In the genomic region with DNA sequence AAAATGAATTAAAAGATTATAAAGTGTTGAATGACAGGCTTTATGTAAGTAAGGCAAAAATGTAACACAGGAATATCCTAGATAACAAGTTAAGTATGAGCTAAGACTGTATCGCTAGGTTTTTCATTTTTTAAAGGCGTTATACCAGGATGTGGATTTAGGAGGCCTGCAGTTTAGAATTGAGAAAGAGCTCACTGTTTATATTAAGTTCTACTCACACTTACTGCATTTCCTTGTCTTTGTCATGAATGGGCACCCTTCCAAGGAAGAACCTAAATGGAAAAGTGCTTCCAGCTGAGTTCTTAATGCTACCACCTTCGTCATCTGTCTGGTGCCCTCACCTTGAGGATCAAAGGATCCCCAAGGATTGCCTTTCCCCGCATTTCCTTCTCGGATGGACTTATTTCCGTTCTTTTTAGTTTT, we compare ENCODE assay signal across 11 cellular contexts.
DNase-seq lines count a peak whose midpoint lies in the region; ATAC-seq and TF ChIP-seq lines count a peak whose summit lies in the region.
"Had no signal": no experiment of that assay in that cellular context is flagged by ENCODE, and none has a peak within 500 bp of the region (broad histone marks: within the 10 kb centered on the region; RNA-seq: fewer than 3 reads in every experiment).

No MANE protein-coding gene starts in this region.

- H3K36me3 ChIP-seq in Panc1 (ENCODE audit: control insufficient read depth, insufficient read depth, low read length): no peaks in the 10 kb centered on the region
- no peaks in the 10 kb centered on the region for H3K36me3 ChIP-seq in esophagus muscularis mucosa
- no peaks in the 10 kb centered on the region for H3K36me3 ChIP-seq in neuron (ENCODE audit: insufficient read depth, low read length)

- H2BK5ac ChIP-seq in H9 (ENCODE audit: insufficient read length, low read length): no peak overlapping the region

- no peak for TF ChIP-seq POLR2A in esophagus muscularis mucosa (IDR thresholded peaks at IDR 0.05; ENCODE audit: low read depth)

- no peak overlapping the region for H2BK15ac ChIP-seq in H9 (ENCODE audit: low read depth, low read length)

- no peak overlapping the region for H3K56ac ChIP-seq in H9 (ENCODE audit: insufficient read length, low read depth, low read length)

- no peak overlapping the region for H3K4ac ChIP-seq in H9 (ENCODE audit: low read depth, low read length)

- peak; percentile 39; the same call in 1 of the 2 replicates for ATAC-seq in Panc1
- no peak for ATAC-seq in GM18873 (IDR thresholded peaks at IDR 0.05; ENCODE audit: low FRiP score, unreplicated experiment)
- ATAC-seq: activated naive CD8-positive, alpha-beta T cell treated with anti-CD3 and anti-CD28 coated beads, Interleukin-2, amount 50 U/mL, for 24 hours had no signal

- no peak overlapping the region for H3K18ac ChIP-seq in H9 (ENCODE audit: insufficient read length, low read depth, low read length)

- H2AFZ ChIP-seq in H9 (ENCODE audit: low read length): no peak overlapping the region
- no peak overlapping the region for H2AFZ ChIP-seq in neuron (ENCODE audit: low read depth, low read length)

- no peak for TF ChIP-seq CTCF in H9 (conservative IDR thresholded peaks at IDR 0.05)
- TF ChIP-seq CTCF in Panc1 (IDR thresholded peaks at IDR 0.05): no peak
- no peak for TF ChIP-seq CTCF in esophagus muscularis mucosa (IDR thresholded peaks at IDR 0.05)

- H3K27me3 ChIP-seq in H9 (ENCODE audit: insufficient read depth, low read length): no peaks in the 10 kb centered on the region
- no peaks in the 10 kb centered on the region for H3K27me3 ChIP-seq in Panc1 (ENCODE audit: control insufficient read depth, insufficient read depth, low read length)
- H3K27me3 ChIP-seq in esophagus muscularis mucosa: no peaks in the 10 kb centered on the region
- no peaks in the 10 kb centered on the region for H3K27me3 ChIP-seq in neuron (ENCODE audit: insufficient read depth, low read length)

- DNase-seq in H9 (peak; percentile 51), Panc1 (ENCODE audit: low read depth, low spot score) (no peak), esophagus muscularis mucosa (ENCODE audit: extremely low spot score) (peak; percentile 31), SHP77 (lab: John Stamatoyannopoulos, UW) (no peak), HuH-7.5 (ENCODE audit: low spot score) (no peak)
- DNase-seq in activated CD4-positive, alpha-beta memory T cell treated with anti-CD3 and anti-CD28 coated beads for 36 hours: no peak
- DNase-seq: activated CD4-positive, alpha-beta T cell treated with anti-CD3 and anti-CD28 coated beads, Interleukin-2, amount 50 U/mL, for 1 hour; activated naive CD8-positive, alpha-beta T cell treated with anti-CD3 and anti-CD28 coated beads, Interleukin-2, amount 50 U/mL, for 24 hours; GF-D8 had no signal

- no peak overlapping the region for H2BK12ac ChIP-seq in H9 (ENCODE audit: insufficient read length, low read depth, low read length)

- peaks cover 4 to 17% (median 7%) of the 10 kb centered on the region in 3 experiments; a peak in 5 of 7 replicates for H3K36me3 Mint-ChIP-seq in H9 (ENCODE audit: insufficient read depth in 1 of 3, low read depth in 3 of 3)
- no peaks in the 10 kb centered on the region for H3K36me3 Mint-ChIP-seq in activated CD4-positive, alpha-beta memory T cell treated with anti-CD3 and anti-CD28 coated beads for 36 hours

- H3K23me2 ChIP-seq in H9 (ENCODE audit: insufficient read length, low read depth, low read length, poor library complexity, severe bottlenecking): no peaks in the 10 kb centered on the region

- no peaks in the 10 kb centered on the region for H4K20me1 ChIP-seq in H9 (ENCODE audit: control insufficient read depth, insufficient read depth, insufficient read length)

- peak overlapping the region; percentile 56 to 65 for H3K4me3 Mint-ChIP-seq in H9
- no peak overlapping the region for H3K4me3 Mint-ChIP-seq in activated CD4-positive, alpha-beta memory T cell treated with anti-CD3 and anti-CD28 coated beads for 36 hours
- H3K4me3 Mint-ChIP-seq: activated naive CD8-positive, alpha-beta T cell treated with anti-CD3 and anti-CD28 coated beads, Interleukin-2, amount 50 U/mL, for 24 hours had no signal

- H3K4me3 ChIP-seq in Panc1 (ENCODE audit: low read depth in 2 of 2, low read length in 2 of 2) (peak overlapping the region in 1 of 2 experiments; percentile 26; a peak in 2 of 4 replicates), esophagus muscularis mucosa (peak overlapping the region in 2 of 4 donors; percentile 1 to 28), neuron (ENCODE audit: low read length) (peak overlapping the region; percentile 35)

- POLR2A ChIA-PET in Panc1 (lab: Charles Lee): no interaction called here
- POLR2A ChIA-PET in activated CD4-positive, alpha-beta memory T cell treated with anti-CD3 and anti-CD28 coated beads for 36 hours (lab: Charles Lee): no interaction called here

- H3K27ac ChIP-seq in H9 (ENCODE audit: insufficient read length, low read depth, low read length) (peak overlapping the region; percentile 89), Panc1 (ENCODE audit: low read length) (peak overlapping the region; percentile 61), esophagus muscularis mucosa (replicated peaks in 1 of 4) (peak overlapping the region; percentile 53 to 80 (median 68))

- no peaks in the 10 kb centered on the region for H3K27me3 Mint-ChIP-seq in H9 (ENCODE audit: low read depth)
- H3K27me3 Mint-ChIP-seq in activated CD4-positive, alpha-beta memory T cell treated with anti-CD3 and anti-CD28 coated beads for 36 hours: peaks cover 4% of the 10 kb centered on the region
- H3K27me3 Mint-ChIP-seq: activated naive CD8-positive, alpha-beta T cell treated with anti-CD3 and anti-CD28 coated beads, Interleukin-2, amount 50 U/mL, for 24 hours had no signal

- H2BK20ac ChIP-seq in H9 (ENCODE audit: low read depth, low read length, poor library complexity, severe bottlenecking): no peak overlapping the region

- no peak overlapping the region for H2BK120ac ChIP-seq in H9 (ENCODE audit: low read depth, low read length, poor library complexity, severe bottlenecking)

- H3K79me2 ChIP-seq in H9 (ENCODE audit: insufficient read depth, low read length): peaks cover 39% of the 10 kb centered on the region

- no peak for TF ChIP-seq EP300 in esophagus muscularis mucosa (IDR thresholded peaks at IDR 0.05)

- peak overlapping the region; percentile 46 for H3K4me2 ChIP-seq in H9 (ENCODE audit: insufficient read depth, insufficient read length, low read length)

- peaks cover 3% of the 10 kb centered on the region for H3K79me1 ChIP-seq in H9 (ENCODE audit: insufficient read depth, low read depth, low read length, poor library complexity, severe bottlenecking)

- WGBS in H9 (ENCODE audit: extremely low coverage, insufficient read length, low lambda C conversion rate): no CpG with 5 or more reads among the region's 6 CpGs
- 47% methylated on average over 6 of the region's 6 CpGs for WGBS in esophagus muscularis mucosa

- H3K9me3 Mint-ChIP-seq in H9: peaks cover 0 to 2% of the 10 kb centered on the region in 2 experiments; a peak in 1 of 5 replicates
- no peaks in the 10 kb centered on the region for H3K9me3 Mint-ChIP-seq in activated CD4-positive, alpha-beta memory T cell treated with anti-CD3 and anti-CD28 coated beads for 36 hours
- H3K9me3 Mint-ChIP-seq: activated naive CD8-positive, alpha-beta T cell treated with anti-CD3 and anti-CD28 coated beads, Interleukin-2, amount 50 U/mL, for 24 hours had no signal

- intact Hi-C loops in Panc1 (cut with micrococcal nuclease; ENCODE audit: unreplicated experiment) (loop anchor here (5.0 to 10.0 kb wide), 2 partner anchors 145 to 403 kb away; no protein-coding TSS in a partner anchor), esophagus muscularis mucosa (cut with DNase I) (no loop called here)
- intact Hi-C loops in activated CD4-positive, alpha-beta memory T cell treated with anti-CD3 and anti-CD28 coated beads for 36 hours (cut with micrococcal nuclease): no loop called here

- H3K23ac ChIP-seq in H9 (ENCODE audit: insufficient read length, low read depth, low read length): no peak overlapping the region

- no TSS peak for BruUV-seq in Panc1 (replicated peaks; lab: Mats Ljungman, UMichigan)

- H4K8ac ChIP-seq in H9 (replicated peaks; ENCODE audit: insufficient read length, low read depth, low read length): no peak overlapping the region

- H3K14ac ChIP-seq in H9 (ENCODE audit: insufficient read depth, low read length): no peak overlapping the region

- peak overlapping the region; percentile 31 to 99 (median 97); a peak in 6 of 7 replicates for H3K27ac Mint-ChIP-seq in H9
- H3K27ac Mint-ChIP-seq in activated CD4-positive, alpha-beta memory T cell treated with anti-CD3 and anti-CD28 coated beads for 36 hours: no peak overlapping the region
- H3K27ac Mint-ChIP-seq: activated naive CD8-positive, alpha-beta T cell treated with anti-CD3 and anti-CD28 coated beads, Interleukin-2, amount 50 U/mL, for 24 hours had no signal

- H3K9me3 ChIP-seq in H9 (ENCODE audit: control insufficient read depth, low read depth, low read length) (no peaks in the 10 kb centered on the region), Panc1 (ENCODE audit: control insufficient read depth, insufficient read depth, low read depth, low read length) (no peaks in the 10 kb centered on the region), esophagus muscularis mucosa (no peaks in the 10 kb centered on the region), neuron (ENCODE audit: low read length) (no peaks in the 10 kb centered on the region)

- no peak overlapping the region for H4K5ac ChIP-seq in H9 (ENCODE audit: insufficient read length, low read depth, low read length)

- CTCF ChIA-PET in Panc1 (lab: Charles Lee): interaction anchor here (0.6 kb wide), 1 partner anchor 151 kb away, joined by 3 read pairs; no protein-coding TSS in a partner anchor
- CTCF ChIA-PET in activated CD4-positive, alpha-beta memory T cell treated with anti-CD3 and anti-CD28 coated beads for 36 hours (lab: Charles Lee): no interaction called here

- no peak overlapping the region for H4K91ac ChIP-seq in H9 (ENCODE audit: insufficient read length, low read depth, low read length)

- H3T11ph ChIP-seq in H9 (ENCODE audit: low read length): no peak overlapping the region

- H3K9ac ChIP-seq in H9 (ENCODE audit: extremely low read depth, insufficient read length, low read length): no peak overlapping the region

- in situ Hi-C loops in Panc1 (cut with HindIII; ENCODE audit: low pct_unique_long_range_greater_than_20kb, low sequenced_read_pairs): no loop called here

- H3K4me1 ChIP-seq in H9 (ENCODE audit: insufficient read depth, low read length) (peaks cover 32% of the 10 kb centered on the region; the same call in 1 of the 2 replicates), Panc1 (ENCODE audit: control insufficient read depth, insufficient read depth, low read length) (peaks cover 61% of the 10 kb centered on the region), esophagus muscularis mucosa (peaks cover 5 to 61% (median 53%) of the 10 kb centered on the region in 4 donors), neuron (ENCODE audit: insufficient read depth, low read length) (peaks cover 52% of the 10 kb centered on the region)

- H3K4me1 Mint-ChIP-seq in H9: peaks cover 66 to 73% of the 10 kb centered on the region in 2 experiments
- H3K4me1 Mint-ChIP-seq in activated CD4-positive, alpha-beta memory T cell treated with anti-CD3 and anti-CD28 coated beads for 36 hours (ENCODE audit: low read depth): no peaks in the 10 kb centered on the region
- H3K4me1 Mint-ChIP-seq: activated naive CD8-positive, alpha-beta T cell treated with anti-CD3 and anti-CD28 coated beads, Interleukin-2, amount 50 U/mL, for 24 hours had no signal

- no peak overlapping the region for H2AK5ac ChIP-seq in H9 (ENCODE audit: insufficient read length, low read length)

Comparison
In these comparisons a context has a peak if more than half of its experiments do, and no peak if none do; other contexts are left out.
1. DNase-seq: peak in H9 (single experiment) and esophagus muscularis mucosa (single experiment); none in Panc1 (single experiment), SHP77 (0 of 2), activated CD4-positive, alpha-beta memory T cell treated with anti-CD3 and anti-CD28 coated beads for 36 hours (single experiment) and HuH-7.5 (single experiment).
2. Peak in every context shown above with its lines, with median percentiles within 50 percentile points of each other: H3K27ac ChIP-seq.